17 cellular contexts compared by ENCODE assay signal in genomic region chr4:91621446-91621845, GRCh38.
A peak's percentile ranks its signal among the peaks of the same experiment; 100 is the strongest.
DNase-seq lines count a peak whose midpoint lies in the region; ATAC-seq, FAIRE-seq and TF ChIP-seq lines count a peak whose summit lies in the region.
"Had no signal": no experiment of that assay in that cellular context is flagged by ENCODE, and none has a peak within 500 bp of the region (broad histone marks: within the 10 kb centered on the region; RNA-seq: fewer than 3 reads in every experiment).

No MANE protein-coding gene starts in this region.

- dilution Hi-C loops in mammary epithelial cell (cut with HindIII; ENCODE audit: low sequenced_read_pairs): no loop called here

- no TSS peak for BruUV-seq in mammary epithelial cell (replicated peaks; lab: Mats Ljungman, UMichigan)
- BruUV-seq in MCF 10A (replicated peaks; lab: Mats Ljungman, UMichigan): no TSS peak

- no peaks in the 10 kb centered on the region for H3K4me1 Mint-ChIP-seq in MCF 10A (ENCODE audit: insufficient read depth, unreplicated experiment)

- POLR2A ChIA-PET in MCF 10A (lab: Yijun Ruan, JAX): no interaction called here

- CTCF ChIA-PET in mammary epithelial cell (lab: Charles Lee; ENCODE audit: low non-redundant PET) (no interaction called here), MCF 10A (lab: Yijun Ruan, JAX) (interaction anchor here (0.7 kb wide), 1 partner anchor 146 kb away, joined by 4 read pairs; no protein-coding TSS in a partner anchor)

- no peaks in the 10 kb centered on the region for H3K36me3 ChIP-seq in mammary epithelial cell (ENCODE audit: insufficient read depth, low read length)
- H3K36me3 ChIP-seq in RWPE2 (ENCODE audit: low read depth): no peaks in the 10 kb centered on the region
- H3K36me3 ChIP-seq in psoas muscle (ENCODE audit: insufficient read depth in 1 of 2, low read depth in 1 of 2): no peaks in the 10 kb centered on the region
- H3K36me3 ChIP-seq: HAP-1 had no signal

- H3K9me3 Mint-ChIP-seq in MCF 10A (ENCODE audit: unreplicated experiment): no peaks in the 10 kb centered on the region

- no peak overlapping the region for H3K27ac Mint-ChIP-seq in MCF 10A (ENCODE audit: low read depth, unreplicated experiment)
- H3K27ac Mint-ChIP-seq: CD4-positive, alpha-beta T cell had no signal

- H3K4me3 ChIP-seq in mammary epithelial cell (replicated peaks in 1 of 3; ENCODE audit: insufficient read depth in 1 of 3, low read depth in 2 of 3, low read length in 3 of 3) (no peak overlapping the region), RWPE2 (ENCODE audit: severe bottlenecking) (no peak overlapping the region), psoas muscle (no peak overlapping the region)
- H3K4me3 ChIP-seq: A549, HAP-1 had no signal

- intact Hi-C loops in mammary epithelial cell (cut with micrococcal nuclease): no loop called here
- intact Hi-C loops in MCF 10A (cut with micrococcal nuclease): no loop called here
- intact Hi-C loops in psoas muscle (cut with DNase I): no loop called here

- no peaks in the 10 kb centered on the region for H3K27me3 ChIP-seq in mammary epithelial cell (ENCODE audit: insufficient read depth, low read length)
- no peaks in the 10 kb centered on the region for H3K27me3 ChIP-seq in RWPE2 (ENCODE audit: insufficient read depth, poor library complexity, severe bottlenecking)
- no peaks in the 10 kb centered on the region for H3K27me3 ChIP-seq in psoas muscle (ENCODE audit: insufficient read depth in 3 of 3, low read length in 2 of 3)

- TF ChIP-seq POLR2A in GM12892 (IDR thresholded peaks at IDR 0.05; ENCODE audit: low read depth, low read length): no peak

- no peak overlapping the region for H3K4me3 Mint-ChIP-seq in MCF 10A (ENCODE audit: unreplicated experiment)
- H3K4me3 Mint-ChIP-seq: CD4-positive, alpha-beta T cell had no signal

- ATAC-seq in RWPE2 (ENCODE audit: low read depth) (peak; percentile 84; the same call in 2 of the 3 replicates), GM21515 (IDR thresholded peaks at IDR 0.05; ENCODE audit: unreplicated experiment) (no peak), psoas muscle (no peak)
- ATAC-seq: A549 had no signal

- H4K20me1 ChIP-seq in mammary epithelial cell (ENCODE audit: insufficient read depth, low read length): no peaks in the 10 kb centered on the region

- 14% methylated on average over 1 of the region's 1 CpG for WGBS in mammary epithelial cell (ENCODE audit: low coverage, missing lambda C conversion rate)
- WGBS in psoas muscle, 3 donors: 80 to 85% (median 82%) methylated on average over 1 of the region's 1 CpG

- no peaks in the 10 kb centered on the region for H3K36me3 Mint-ChIP-seq in MCF 10A (ENCODE audit: insufficient read depth, unreplicated experiment)

- H3K27ac ChIP-seq in mammary epithelial cell (ENCODE audit: insufficient read depth, low read depth, low read length): no peak overlapping the region
- H3K27ac ChIP-seq in RWPE2 (ENCODE audit: poor library complexity, severe bottlenecking): peak overlapping the region; percentile 53
- H3K27ac ChIP-seq in epithelial cell of prostate: peak overlapping the region; percentile 72
- H3K27ac ChIP-seq in psoas muscle: no peak overlapping the region
- H3K27ac ChIP-seq: 22Rv1, A549, C4-2B had no signal

- peaks cover 2% of the 10 kb centered on the region for H3K9me3 ChIP-seq in mammary epithelial cell (replicated peaks; ENCODE audit: insufficient read depth, low read length)
- no peaks in the 10 kb centered on the region for H3K9me3 ChIP-seq in RWPE2 (ENCODE audit: severe bottlenecking)
- H3K9me3 ChIP-seq in psoas muscle: no peaks in the 10 kb centered on the region
- H3K9me3 ChIP-seq: A549, Caco-2, HAP-1 had no signal

- no peaks in the 10 kb centered on the region for H3K79me2 ChIP-seq in mammary epithelial cell (ENCODE audit: insufficient read depth, low read length)

- H3K4me2 ChIP-seq in mammary epithelial cell (ENCODE audit: insufficient read depth, low read depth, low read length): no peak overlapping the region
- H3K4me2 ChIP-seq: A549 had no signal

- H2AFZ ChIP-seq in mammary epithelial cell (ENCODE audit: low read depth, low read length): no peak overlapping the region

- TF ChIP-seq CTCF in mammary epithelial cell (conservative IDR thresholded peaks at IDR 0.05 in 1 of 2, IDR thresholded peaks at IDR 0.05 in 1 of 2; ENCODE audit: extremely low read depth in 1 of 2, insufficient read depth in 1 of 2, low read depth in 1 of 2, low read length in 2 of 2) (no peak), MCF 10A (IDR thresholded peaks at IDR 0.05; ENCODE audit: unreplicated experiment) (no peak), RWPE2 (IDR thresholded peaks at IDR 0.05; ENCODE audit: poor library complexity, severe bottlenecking) (no peak), psoas muscle (IDR thresholded peaks at IDR 0.05) (no peak)

- H3K4me1 ChIP-seq in mammary epithelial cell (ENCODE audit: insufficient read depth, low read length): no peaks in the 10 kb centered on the region
- peaks cover 3% of the 10 kb centered on the region for H3K4me1 ChIP-seq in RWPE2 (ENCODE audit: insufficient read depth, poor library complexity, severe bottlenecking)
- H3K4me1 ChIP-seq in psoas muscle: no peaks in the 10 kb centered on the region
- H3K4me1 ChIP-seq: A549, Caco-2 had no signal

- H3K9ac ChIP-seq in mammary epithelial cell (ENCODE audit: insufficient read depth, low read length): no peak overlapping the region

- no peak for FAIRE-seq in GM12892 (lab: Jason Lieb, UNC)
- FAIRE-seq: A549, D721Med had no signal

- no peaks in the 10 kb centered on the region for H3K27me3 Mint-ChIP-seq in MCF 10A (ENCODE audit: insufficient read depth, unreplicated experiment)
- H3K27me3 Mint-ChIP-seq: CD4-positive, alpha-beta T cell had no signal

- DNase-seq in mammary epithelial cell (peak; percentile 4), MCF 10A (ENCODE audit: unreplicated experiment) (no peak), RWPE2 (ENCODE audit: low spot score) (no peak), epithelial cell of prostate (ENCODE audit: low read depth, low spot score) (peak; percentile 33), psoas muscle (no peak), GM12892 (ENCODE audit: insufficient read length) (no peak)
- DNase-seq: AML-193; Caco-2; CD4-positive, alpha-beta T cell; DMS79; GDM1 had no signal

- in situ Hi-C loops in mammary epithelial cell (cut with MboI; ENCODE audit: low sequenced_read_pairs in 2 of 2): no loop called here

Comparison
In these comparisons a context has a peak if more than half of its experiments do, and no peak if none do; other contexts are left out.
1. DNase-seq: peak in mammary epithelial cell (single experiment) and epithelial cell of prostate (single experiment); none in MCF 10A (single experiment), RWPE2 (single experiment), psoas muscle (0 of 2) and GM12892 (single experiment).
2. H3K27ac ChIP-seq: peak in RWPE2 (single experiment) and epithelial cell of prostate (single experiment); none in mammary epithelial cell (single experiment) and psoas muscle (single experiment).